In genomic region chr15:66680502-66680901, GRCh38 we compare ENCODE assay signal across 18 cellular contexts. TPM values are rescaled to one million over a fixed set of nuclear protein-coding genes. Genes with fewer than 3 reads are reported as not detected.
"Had no signal": no experiment of that assay in that cellular context is flagged by ENCODE, and none has a peak within 500 bp of the region (broad histone marks: within the 10 kb centered on the region; RNA-seq: fewer than 3 reads in every experiment).

No MANE protein-coding gene starts in this region.

- H3K27me3 Mint-ChIP-seq: activated CD4-positive, alpha-beta T cell treated with anti-CD3 and anti-CD28 coated beads, Interleukin-2, amount 10 ng/mL, durations not matched to agents 24 days and 14 days; activated CD8-positive, alpha-beta T cell treated with anti-CD3 and anti-CD28 coated beads for 36 hours; naive thymus-derived CD4-positive, alpha-beta T cell; stimulated activated naive B cell treated with anti-CD40 and anti-IgM and Interleukin-4, amounts not matched to agents 10 μg/mL and 1 μg/mL and 100 μg/mL, for 72 hours had no signal

- H3K9me3 ChIP-seq: ovary had no signal

- H3K4me1 ChIP-seq: gastroesophageal sphincter had no signal

- H3K9me3 Mint-ChIP-seq: activated T-cell treated with anti-CD3 and anti-CD28 coated beads, Interleukin-2, amount 50 U/mL, for 4 hours had no signal

- H3K4me3 Mint-ChIP-seq: activated CD4-positive, alpha-beta T cell treated with anti-CD3 and anti-CD28 coated beads, Interleukin-2, amount 10 ng/mL, durations not matched to agents 24 days and 14 days; activated CD8-positive, alpha-beta T cell treated with anti-CD3 and anti-CD28 coated beads for 36 hours; activated T-cell treated with anti-CD3 and anti-CD28 coated beads, Interleukin-2, amount 50 U/mL, for 4 hours; naive thymus-derived CD4-positive, alpha-beta T cell; stimulated activated naive B cell treated with anti-CD40 and anti-IgM and Interleukin-4, amounts not matched to agents 10 μg/mL and 1 μg/mL and 100 μg/mL, for 72 hours; T-helper 1 cell treated with Interleukin-12 subunit alpha and Interleukin-12 subunit beta and Interleukin-4 antibody, amounts not matched to agents 30 μg/mL and 1 μg/mL, for 36 hours had no signal

- H3K36me3 ChIP-seq: brain microvascular endothelial cell, esophagus muscularis mucosa, gastroesophageal sphincter, ovary had no signal

- H3K4me3 ChIP-seq: esophagus muscularis mucosa, gastroesophageal sphincter, lung, ovary had no signal

- H3K27ac Mint-ChIP-seq: activated CD4-positive, alpha-beta T cell treated with anti-CD3 and anti-CD28 coated beads, Interleukin-2, amount 10 ng/mL, durations not matched to agents 24 days and 14 days; activated CD8-positive, alpha-beta T cell treated with anti-CD3 and anti-CD28 coated beads for 36 hours; stimulated activated naive B cell treated with anti-CD40 and anti-IgM and Interleukin-4, amounts not matched to agents 10 μg/mL and 1 μg/mL and 100 μg/mL, for 72 hours; T-helper 1 cell treated with Interleukin-12 subunit alpha and Interleukin-12 subunit beta and Interleukin-4 antibody, amounts not matched to agents 30 μg/mL and 1 μg/mL, for 36 hours had no signal

- H3K27ac ChIP-seq: brain microvascular endothelial cell, esophagus muscularis mucosa, gastroesophageal sphincter had no signal

- H3K27me3 ChIP-seq: brain microvascular endothelial cell, esophagus muscularis mucosa, gastroesophageal sphincter, ovary had no signal

- ATAC-seq: activated CD8-positive, alpha-beta T cell treated with anti-CD3 and anti-CD28 coated beads for 36 hours; activated T-cell treated with anti-CD3 and anti-CD28 coated beads, Interleukin-2, amount 50 U/mL, for 4 hours; gastroesophageal sphincter; left colon; naive thymus-derived CD4-positive, alpha-beta T cell; sciatic nerve; stimulated activated naive B cell treated with anti-CD40 and anti-IgM and Interleukin-4, amounts not matched to agents 10 μg/mL and 1 μg/mL and 100 μg/mL, for 72 hours had no signal

- DNase-seq: activated CD4-positive, alpha-beta T cell treated with anti-CD3 and anti-CD28 coated beads, Interleukin-2, amount 10 ng/mL, durations not matched to agents 24 days and 14 days; activated CD8-positive, alpha-beta T cell treated with anti-CD3 and anti-CD28 coated beads for 36 hours; activated naive CD4-positive, alpha-beta T cell treated with anti-CD3 and anti-CD28 coated beads, Interleukin-2, amount 50 U/mL, for 16 hours; activated T-cell treated with anti-CD3 and anti-CD28 coated beads, Interleukin-2, amount 50 U/mL, for 4 hours; aorta; cerebellar nuclear complex; cortex of kidney; left colon; naive thymus-derived CD4-positive, alpha-beta T cell; stimulated activated CD4-positive, alpha-beta T cell treated with anti-CD3 and anti-CD28 coated beads, Interleukin-4, amount 100 ng/mL, for 24 hours; stimulated activated naive B cell treated with anti-CD40 and anti-IgM and Interleukin-4, amounts not matched to agents 10 μg/mL and 1 μg/mL and 100 μg/mL, for 72 hours had no signal

RNA-seq across cellular contexts. Expression of gene SMAD6, which starts 21.5 kb away (rescaled TPM):
- polyA plus RNA-seq: naive thymus-derived CD4-positive, alpha-beta T cell had no signal
